1 cellular context compared by ENCODE assay signal in genomic region chr16:30557950-30558788, GRCh38.
TF ChIP-seq lines count a peak whose summit lies in the region.

Gene ZNF764 (minus strand): TSS chr16:30558374. CDS start chr16:30558182, 192 bp downstream.

TF ChIP-seq in K562, 482 proteins besides CTCF, POLR2A, EP300 and RAD21 (continued from another document and continues in another):
- TF ChIP-seq ATF4 (CRISPR knock-in tag; IDR thresholded peaks at IDR 0.05): peak; percentile 7; the same call in 1 of the 2 replicates
- no peak for TF ChIP-seq ZNF282 (CRISPR knock-in tag; IDR thresholded peaks at IDR 0.05)
- no peak for TF ChIP-seq ADNP (tag; IDR thresholded peaks at IDR 0.05)
- no peak for TF ChIP-seq HDGF (IDR thresholded peaks at IDR 0.05)
- peak; percentile 48; the same call in 1 of the 2 replicates for TF ChIP-seq RNF2 (IDR thresholded peaks at IDR 0.05)
- peak in 1 of 2 experiments; percentile 79 for TF ChIP-seq E2F6 (IDR thresholded peaks at IDR 0.05; ENCODE audit: borderline replicate concordance in 1 of 2, extremely low read depth in 1 of 2, insufficient read depth in 1 of 2, insufficient read length in 1 of 2, low read depth in 1 of 2, low read length in 1 of 2, poor library complexity in 1 of 2, severe bottlenecking in 1 of 2)
- no peak for TF ChIP-seq CHAMP1 (IDR thresholded peaks at IDR 0.05)
- TF ChIP-seq ZNF695 (CRISPR knock-in tag; IDR thresholded peaks at IDR 0.05): no peak
- TF ChIP-seq FOXK1 (CRISPR knock-in tag; IDR thresholded peaks at IDR 0.05; ENCODE audit: borderline replicate concordance): no peak
- TF ChIP-seq ZBTB12 (CRISPR knock-in tag; IDR thresholded peaks at IDR 0.05): no peak
- TF ChIP-seq SRSF7 (optimal IDR thresholded peaks at IDR 0.05; ENCODE audit: low read depth, low read length): no peak
- TF ChIP-seq DDX20 (tag; IDR thresholded peaks at IDR 0.05; ENCODE audit: low read depth): no peak
- no peak for TF ChIP-seq LCOR (CRISPR knock-in tag; IDR thresholded peaks at IDR 0.05)
- TF ChIP-seq MLLT1 (IDR thresholded peaks at IDR 0.05): peak in 1 of 2 experiments; percentile 39; a peak in 1 of 4 replicates
- no peak for TF ChIP-seq LARP7 (IDR thresholded peaks at IDR 0.05)
- TF ChIP-seq BRD9 (IDR thresholded peaks at IDR 0.05; ENCODE audit: low read depth, partially characterized antibody): no peak
- TF ChIP-seq CBFA2T2 (conservative IDR thresholded peaks at IDR 0.05): no peak
- TF ChIP-seq ZNF239 (CRISPR knock-in tag; IDR thresholded peaks at IDR 0.05): 0 out of 2 replicates have a peak, but pooled peaks have one; percentile 37
- TF ChIP-seq GTF2B (IDR thresholded peaks at IDR 0.05; ENCODE audit: extremely low read depth, insufficient read length): peak; percentile 25
- TF ChIP-seq CEBPB (tag; IDR thresholded peaks at IDR 0.05): no peak
- TF ChIP-seq PCBP1 (IDR thresholded peaks at IDR 0.05; ENCODE audit: low read depth, low read length, poor library complexity, severe bottlenecking): peak; percentile 58
- TF ChIP-seq YBX1 (IDR thresholded peaks at IDR 0.05): no peak
- no peak for TF ChIP-seq ESRRB (CRISPR knock-in tag; IDR thresholded peaks at IDR 0.05; ENCODE audit: borderline replicate concordance)
- no peak for TF ChIP-seq PYGO2 (tag; IDR thresholded peaks at IDR 0.05)
- TF ChIP-seq TRIM24 (IDR thresholded peaks at IDR 0.05): no peak
- TF ChIP-seq GABPA (tag; conservative IDR thresholded peaks at IDR 0.05; ENCODE audit: low read depth): peak; percentile 65
- no peak; a peak in 1 of 4 replicates for TF ChIP-seq MLX (CRISPR knock-in tag; conservative IDR thresholded peaks at IDR 0.05)
- TF ChIP-seq DACH1 (IDR thresholded peaks at IDR 0.05; ENCODE audit: partially characterized antibody): no peak
- TF ChIP-seq CBX3 (IDR thresholded peaks at IDR 0.05; ENCODE audit: borderline replicate concordance in 1 of 2, low read length in 2 of 2): no peak
- TF ChIP-seq DIDO1 (tag; IDR thresholded peaks at IDR 0.05; ENCODE audit: low read depth): peak; percentile 59; the same call in 1 of the 2 replicates
- no peak for TF ChIP-seq CHCHD3 (CRISPR knock-in tag; IDR thresholded peaks at IDR 0.05)
- no peak for TF ChIP-seq TEAD2 (tag; IDR thresholded peaks at IDR 0.05)
- TF ChIP-seq SNRNP70 (optimal IDR thresholded peaks at IDR 0.05; ENCODE audit: low read depth, low read length): no peak
- TF ChIP-seq SREBF1 (IDR thresholded peaks at IDR 0.05; ENCODE audit: borderline replicate concordance, low read depth, low read length): no peak
- no peak for TF ChIP-seq ATF2 (CRISPR knock-in tag; IDR thresholded peaks at IDR 0.05)
- no peak for TF ChIP-seq GTF2A2 (tag; IDR thresholded peaks at IDR 0.05)
- TF ChIP-seq REST (CRISPR knock-in tag; IDR thresholded peaks at IDR 0.05; ENCODE audit: low read depth): no peak
- no peak for TF ChIP-seq ZNF785 (CRISPR knock-in tag; IDR thresholded peaks at IDR 0.05)
- peak; percentile 59 to 65; a peak in 2 of 4 replicates for TF ChIP-seq FOXK2 (conservative IDR thresholded peaks at IDR 0.05 in 1 of 2, IDR thresholded peaks at IDR 0.05 in 1 of 2; ENCODE audit: low read depth in 2 of 2)
- no peak for TF ChIP-seq ZNF717 (CRISPR knock-in tag; IDR thresholded peaks at IDR 0.05)
- no peak; the same call in 1 of the 2 replicates for TF ChIP-seq SMARCC2 (IDR thresholded peaks at IDR 0.05; ENCODE audit: low read depth)
- TF ChIP-seq CREB3L1 (IDR thresholded peaks at IDR 0.05; ENCODE audit: borderline replicate concordance, low read depth): 0 out of 2 replicates have a peak, but pooled peaks have one; percentile 68
- no peak for TF ChIP-seq ZNF511 (CRISPR knock-in tag; IDR thresholded peaks at IDR 0.05)
- no peak for TF ChIP-seq HSF4 (CRISPR knock-in tag; IDR thresholded peaks at IDR 0.05; ENCODE audit: borderline replicate concordance)
- TF ChIP-seq ZNF354B (CRISPR knock-in tag; IDR thresholded peaks at IDR 0.05): no peak
- TF ChIP-seq GATAD2A (IDR thresholded peaks at IDR 0.05): no peak
- TF ChIP-seq ETV6 (IDR thresholded peaks at IDR 0.05; ENCODE audit: borderline replicate concordance in 1 of 2, low read depth in 2 of 2, low read length in 1 of 2): no peak
- no peak for TF ChIP-seq ETV6 (CRISPR knock-in tag; IDR thresholded peaks at IDR 0.05; ENCODE audit: borderline replicate concordance)
- TF ChIP-seq E2F3 (CRISPR knock-in tag; IDR thresholded peaks at IDR 0.05): no peak
- no peak for TF ChIP-seq BRF2 (IDR thresholded peaks at IDR 0.05; ENCODE audit: borderline replicate concordance, insufficient read depth, insufficient read length)
- TF ChIP-seq GATA2 (CRISPR knock-in tag; IDR thresholded peaks at IDR 0.05): no peak
- no peak for TF ChIP-seq MCM7 (IDR thresholded peaks at IDR 0.05)
